Comparison of ENCODE assay signal across 2 cellular contexts in genomic region chr1:1300352-1300739, GRCh38.
TF ChIP-seq lines count a peak whose summit lies in the region.

No MANE protein-coding gene starts in this region.

TF ChIP-seq in GM23338, 12 proteins besides CTCF, POLR2A, EP300 and RAD21:
- TF ChIP-seq REST (IDR thresholded peaks at IDR 0.05; ENCODE audit: unreplicated experiment): peak; percentile 37
- no peak for TF ChIP-seq ETS1 (IDR thresholded peaks at IDR 0.05)

TF ChIP-seq in K562, 482 proteins besides CTCF, POLR2A, EP300 and RAD21:
- TF ChIP-seq BDP1 (IDR thresholded peaks at IDR 0.05; ENCODE audit: insufficient read depth, insufficient read length): no peak
- TF ChIP-seq XRCC5 (IDR thresholded peaks at IDR 0.05; ENCODE audit: low read depth, low read length): 0 out of 2 replicates have a peak, but pooled peaks have one; percentile 11
